8 cellular contexts compared by ENCODE assay signal in genomic region chr19:56121180-56122167, GRCh38. TPM values are rescaled to one million over a fixed set of nuclear protein-coding genes. Genes with fewer than 3 reads are reported as not detected.
DNase-seq lines count a peak whose midpoint lies in the region; ATAC-seq and TF ChIP-seq lines count a peak whose summit lies in the region.

ZNF787 (minus strand) TSS chr19:56121295; CDS start chr19:56103217, 18,078 bp downstream.

- DNase-seq in CD14-positive monocyte (ENCODE audit: low spot score) (peak; percentile 97), NCI-H82 (lab: John Stamatoyannopoulos, UW) (peak; percentile 99), dermis microvascular lymphatic vessel endothelial cell (ENCODE audit: low read depth in 2 of 2) (peak; percentile 92 to 94), right lobe of liver (peak; percentile 99)
- peak; percentile 96 for DNase-seq in activated CD4-positive, alpha-beta T cell treated with anti-CD3 and anti-CD28 coated beads, Interleukin-2, amount 50 U/mL, for 48 hours
- peak; percentile 97 for DNase-seq in stimulated activated CD4-positive, alpha-beta T cell treated with anti-CD3 and anti-CD28 coated beads, Interleukin-4, amount 100 ng/mL, for 4 hours

- peaks cover 5 to 21% of the 10 kb centered on the region in 2 donors for H3K36me3 Mint-ChIP-seq in CD14-positive monocyte

- H3K4me3 Mint-ChIP-seq in CD14-positive monocyte = peak within 1 kb of the TSS; percentile 84 to 92

- peaks cover 0 to 29% (median 15%) of the 10 kb centered on the region in 4 donors for H3K4me1 ChIP-seq in right lobe of liver

- H3K9me3 Mint-ChIP-seq in CD14-positive monocyte = peaks cover 0 to 3% (median 0%) of the 10 kb centered on the region in 7 donors

- ATAC-seq in GM19397 (IDR thresholded peaks at IDR 0.05; ENCODE audit: unreplicated experiment) (peak; percentile 85), HG03571 (IDR thresholded peaks at IDR 0.05; ENCODE audit: unreplicated experiment) (peak; percentile 78), right lobe of liver (peak; percentile 85 to 94 (median 88))

- H3K4me3 ChIP-seq in right lobe of liver = peak within 1 kb of the TSS; percentile 71 to 91 (median 88)

- peak; percentile 72 for TF ChIP-seq POLR2A in right lobe of liver (IDR thresholded peaks at IDR 0.05)

- 11% methylated on average over 23 of the region's 74 CpGs for WGBS in right lobe of liver (ENCODE audit: insufficient coverage, low coverage, low lambda C conversion rate, missing lambda C conversion rate)

- H3K27ac Mint-ChIP-seq in CD14-positive monocyte = peak within 1 kb of the TSS; percentile 94 to 98 (median 97)

- peaks cover 0 to 2% (median 0%) of the 10 kb centered on the region in 3 donors for H3K27me3 Mint-ChIP-seq in CD14-positive monocyte (ENCODE audit: low read depth in 3 of 3)

- no peaks in the 10 kb centered on the region for H3K27me3 ChIP-seq in right lobe of liver

- H3K9me3 ChIP-seq in right lobe of liver = no peaks in the 10 kb centered on the region

- TF ChIP-seq CTCF in CD14-positive monocyte (IDR thresholded peaks at IDR 0.05) (no peak), right lobe of liver (IDR thresholded peaks at IDR 0.05) (no peak)

- H3K36me3 ChIP-seq in right lobe of liver = no peaks in the 10 kb centered on the region

- peak within 1 kb of the TSS; percentile 76 to 93 (median 92) for H3K27ac ChIP-seq in right lobe of liver

- intact Hi-C loops in CD14-positive monocyte (cut with micrococcal nuclease) (loop anchor here (2.0 kb wide), 2 partner anchors 19 to 193 kb away; partner anchors contain the start of genes ZNF444 (in 2 of the 2) and ZSCAN5A (in 1 of the 2)), right lobe of liver (cut with DNase I) (no loop called here)

- peaks cover 38% of the 10 kb centered on the region for H3K4me1 Mint-ChIP-seq in CD14-positive monocyte

RNA-seq across cellular contexts. Expression of gene ZNF787, which starts in this region (rescaled TPM):
- 1 to 10 TPM; 1.2 to 1.8 TPM for polyA plus RNA-seq in CD14-positive monocyte
- total RNA-seq in dermis microvascular lymphatic vessel endothelial cell (25.7 and 33.4 TPM in 2 replicates), right lobe of liver (10 to 100 TPM; 15.8 to 26.0 (median 22.5) TPM)

Comparison
In these comparisons a context has a peak if more than half of its experiments do, and no peak if none do; other contexts are left out.
1. Peak in every context shown above with its lines: DNase-seq, ATAC-seq, H3K4me3 ChIP-seq and H3K27ac ChIP-seq.
2. intact Hi-C loops: an anchor here in CD14-positive monocyte (2.0 kb wide); none called in right lobe of liver.